Comparison of ENCODE assay signal across 9 cellular contexts in genomic region chr17:79988163-79988971, GRCh38. TPM values are rescaled to one million over a fixed set of nuclear protein-coding genes. Genes with fewer than 3 reads are reported as not detected.
DNase-seq lines count a peak whose midpoint lies in the region; ATAC-seq and TF ChIP-seq lines count a peak whose summit lies in the region.
"Had no signal": no experiment of that assay in that cellular context is flagged by ENCODE, and none has a peak within 500 bp of the region (broad histone marks: within the 10 kb centered on the region; RNA-seq: fewer than 3 reads in every experiment).

No MANE protein-coding gene starts in this region.

- H3K4me3 ChIP-seq in GM23248 (peak overlapping the region; percentile 66), fibroblast of lung (replicated peaks in 1 of 4; ENCODE audit: control extremely low read depth in 1 of 4, insufficient read depth in 1 of 4, low read depth in 3 of 4, low read length in 4 of 4) (peak overlapping the region; percentile 23 to 37 (median 34)), smooth muscle cell (peak overlapping the region; percentile 15)

- H3K4me3 Mint-ChIP-seq in natural killer cell = no peak overlapping the region

- H3K36me3 ChIP-seq in GM23248 (ENCODE audit: low read depth) (no peaks in the 10 kb centered on the region), fibroblast of lung (ENCODE audit: control insufficient read depth, insufficient read depth, low read length) (no peaks in the 10 kb centered on the region), smooth muscle cell (ENCODE audit: low read depth) (no peaks in the 10 kb centered on the region)

- peaks cover 12 to 18% of the 10 kb centered on the region in 2 donors for H3K27me3 Mint-ChIP-seq in natural killer cell (ENCODE audit: low read depth in 2 of 2)

- H2AFZ ChIP-seq in GM23248 = peak overlapping the region; percentile 82
- H2AFZ ChIP-seq in fibroblast of lung (ENCODE audit: low read length) = peak overlapping the region; percentile 66
- H2AFZ ChIP-seq in smooth muscle cell (ENCODE audit: low read depth) = no peak overlapping the region

- no peaks in the 10 kb centered on the region for H4K20me1 ChIP-seq in GM23248 (ENCODE audit: insufficient read depth)
- no peaks in the 10 kb centered on the region for H4K20me1 ChIP-seq in fibroblast of lung (ENCODE audit: control insufficient read depth, extremely low read depth, insufficient read depth, low read length)
- H4K20me1 ChIP-seq in smooth muscle cell (ENCODE audit: low read depth) = peaks cover 69% of the 10 kb centered on the region

- no peak overlapping the region for H3K27ac Mint-ChIP-seq in natural killer cell

- WGBS in GM23248 (ENCODE audit: low coverage in 1 of 2, low lambda C conversion rate in 2 of 2, missing lambda C conversion rate in 2 of 2), 2 experiments = 15 to 19% methylated on average over 25 to 28 of the region's 28 CpGs
- 61% methylated on average over 28 of the region's 28 CpGs for WGBS in smooth muscle cell (ENCODE audit: low lambda C conversion rate)

- H3K4me1 Mint-ChIP-seq in natural killer cell = peaks cover 8 to 12% of the 10 kb centered on the region in 2 donors

- H3K27ac ChIP-seq in GM23248 (peak overlapping the region; percentile 90), fibroblast of lung (ENCODE audit: insufficient read depth, low read length) (peak overlapping the region; percentile 74), smooth muscle cell (ENCODE audit: low read depth) (peak overlapping the region; percentile 73)
- H3K27ac ChIP-seq: WERI-Rb-1 had no signal

- H3K9me3 ChIP-seq in GM23248 (ENCODE audit: low read depth) (no peaks in the 10 kb centered on the region), fibroblast of lung (ENCODE audit: control insufficient read depth, insufficient read depth, low read depth, low read length) (no peaks in the 10 kb centered on the region), smooth muscle cell (replicated peaks; ENCODE audit: low read depth) (no peaks in the 10 kb centered on the region)

- peak; percentile 92 for DNase-seq in GM23248
- peak; percentile 25 for DNase-seq in NCI-H774 (lab: John Stamatoyannopoulos, UW)
- DNase-seq in fibroblast of lung (ENCODE audit: low read depth in 2 of 2) = peak; percentile 81 to 92
- DNase-seq in smooth muscle cell (lab: John Stamatoyannopoulos, UW; ENCODE audit: unreplicated experiment) = no peak
- no peak for DNase-seq in activated naive CD4-positive, alpha-beta T cell (lab: John Stamatoyannopoulos, UW)
- DNase-seq in natural killer cell = no peak
- DNase-seq in stimulated activated CD4-positive, alpha-beta T cell treated with anti-CD3 and anti-CD28 coated beads, Interleukin-4, amount 100 ng/mL, for 1 hour = no peak
- no peak for DNase-seq in amygdala (lab: John Stamatoyannopoulos, UW)
- DNase-seq: WERI-Rb-1 had no signal

- TF ChIP-seq CTCF in fibroblast of lung (conservative IDR thresholded peaks at IDR 0.05 in 1 of 2, IDR thresholded peaks at IDR 0.05 in 1 of 2; ENCODE audit: low read depth in 1 of 2, low read length in 2 of 2) = no peak
- no peak for TF ChIP-seq CTCF in smooth muscle cell (IDR thresholded peaks at IDR 0.05; ENCODE audit: borderline replicate concordance, insufficient read depth, poor library complexity, severe bottlenecking)
- TF ChIP-seq CTCF in natural killer cell (IDR thresholded peaks at IDR 0.05) = no peak

- H3K4me2 ChIP-seq in GM23248 (ENCODE audit: unreplicated experiment) = peak overlapping the region; percentile 83
- H3K4me2 ChIP-seq in fibroblast of lung (ENCODE audit: extremely low read depth, insufficient read depth, low read length) = peak overlapping the region; percentile 93
- peak overlapping the region; percentile 66 for H3K4me2 ChIP-seq in smooth muscle cell

- H3K79me2 ChIP-seq in GM23248 (ENCODE audit: insufficient read depth) (peaks cover 6% of the 10 kb centered on the region; the same call in 1 of the 2 replicates), fibroblast of lung (ENCODE audit: control insufficient read depth, insufficient read depth, low read length) (no peaks in the 10 kb centered on the region), smooth muscle cell (ENCODE audit: low read depth) (peaks cover 34% of the 10 kb centered on the region)

- in situ Hi-C loops in GM23248 (cut with MboI) = no loop called here

- intact Hi-C loops in natural killer cell (cut with micrococcal nuclease) = no loop called here

- peaks cover 29% of the 10 kb centered on the region for H3K4me1 ChIP-seq in GM23248 (ENCODE audit: insufficient read depth)
- H3K4me1 ChIP-seq in fibroblast of lung (ENCODE audit: control insufficient read depth, extremely low read depth, insufficient read depth, low read length) = peaks cover 22% of the 10 kb centered on the region
- peaks cover 29% of the 10 kb centered on the region for H3K4me1 ChIP-seq in smooth muscle cell (ENCODE audit: low read depth)

- no peaks in the 10 kb centered on the region for H3K36me3 Mint-ChIP-seq in natural killer cell

- H3K9me2 ChIP-seq in GM23248 (ENCODE audit: insufficient read depth) = no peaks in the 10 kb centered on the region

- H3K27me3 ChIP-seq in GM23248 (replicated peaks; ENCODE audit: insufficient read depth) = no peaks in the 10 kb centered on the region
- H3K27me3 ChIP-seq in fibroblast of lung (ENCODE audit: control insufficient read depth, insufficient read depth, low read length) = no peaks in the 10 kb centered on the region
- H3K27me3 ChIP-seq in smooth muscle cell (ENCODE audit: low read depth) = no peaks in the 10 kb centered on the region

- H3K9ac ChIP-seq in GM23248 (peak overlapping the region; percentile 80), fibroblast of lung (ENCODE audit: insufficient read depth, low read length) (peak overlapping the region; percentile 49), smooth muscle cell (ENCODE audit: low read depth) (peak overlapping the region; percentile 10)

- ATAC-seq in natural killer cell = no peak

- H3F3A ChIP-seq in GM23248 (ENCODE audit: insufficient read depth) (peaks cover 13% of the 10 kb centered on the region; the same call in 1 of the 2 replicates), smooth muscle cell (ENCODE audit: low read depth) (peaks cover 19% of the 10 kb centered on the region)

- no peaks in the 10 kb centered on the region for H3K9me3 Mint-ChIP-seq in natural killer cell

RNA-seq across cellular contexts. Expression of gene TBC1D16, which starts 47.3 kb away (rescaled TPM):
- total RNA-seq in GM23248 (2014; rRNA removed; shearing (Covaris generic)) = 22.4 and 26.9 TPM in 2 replicates
- polyA plus RNA-seq in GM23248 (2016; fragmentation: Nextera tagmentation; extraction: Ambion mirVana) (8.1 and 9.2 TPM in 2 replicates), fibroblast of lung (8.3 and 10.2 TPM in 2 replicates), smooth muscle cell (22.0 and 24.6 TPM in 2 replicates)
- total RNA-seq in fibroblast of lung (26.2 and 30.4 TPM in 2 replicates), smooth muscle cell (17.4 and 26.4 TPM in 2 replicates), natural killer cell (under 1 TPM; 0.49 to 1.00 (median 0.65) TPM)
- 15.0 and 19.1 TPM in 2 replicates for polyA plus RNA-seq in fibroblast of lung (2012)
- polyA minus RNA-seq in fibroblast of lung (ENCODE audit: low replicate concordance) = 42.7 and 49.3 TPM in 2 replicates

RNA-seq across cellular contexts. Expression of gene CCDC40, which starts 48.1 kb away (rescaled TPM):
- total RNA-seq in GM23248 (2014; rRNA removed; shearing (Covaris generic)) = 2.9 and 3.0 TPM in 2 replicates
- 2.3 and 2.4 TPM in 2 replicates for polyA plus RNA-seq in GM23248 (2016; fragmentation: Nextera tagmentation; extraction: Ambion mirVana)
- total RNA-seq in fibroblast of lung = 1.5 and 2.1 TPM in 2 replicates
- polyA plus RNA-seq in fibroblast of lung = 0.53 and 0.96 TPM in 2 replicates
- polyA plus RNA-seq in fibroblast of lung (2012) = 1.9 and 2.6 TPM in 2 replicates
- polyA minus RNA-seq in fibroblast of lung (ENCODE audit: low replicate concordance) = 0.20 and 0.26 TPM in 2 replicates
- 4.2 and 5.9 TPM in 2 replicates for total RNA-seq in smooth muscle cell
- 0.81 and 3.6 TPM in 2 replicates for polyA plus RNA-seq in smooth muscle cell
- 1 to 10 TPM in 2 of 3 donors, under 1 TPM in 1; 0.95 to 2.4 (median 1.5) TPM for total RNA-seq in natural killer cell

Comparison
In these comparisons a context has a peak if more than half of its experiments do, and no peak if none do; other contexts are left out.
1. DNase-seq: peak in GM23248 (single experiment), NCI-H774 (single experiment) and fibroblast of lung (2 of 2); none in smooth muscle cell (single experiment), activated naive CD4-positive, alpha-beta T cell (0 of 4), natural killer cell (single experiment), stimulated activated CD4-positive, alpha-beta T cell treated with anti-CD3 and anti-CD28 coated beads, Interleukin-4, amount 100 ng/mL, for 1 hour (single experiment) and amygdala (0 of 56).
2. H3K4me3 ChIP-seq: peak in every context shown above with its lines; median percentile 66 in GM23248; 34 in fibroblast of lung; 15 in smooth muscle cell.
3. H3K9ac ChIP-seq: peak in every context shown above with its lines; median percentile 80 in GM23248; 49 in fibroblast of lung; 10 in smooth muscle cell.
4. Peak in every context shown above with its lines, with median percentiles within 50 percentile points of each other: H3K27ac ChIP-seq and H3K4me2 ChIP-seq.